11 cellular contexts compared by ENCODE assay signal in the genomic region with DNA sequence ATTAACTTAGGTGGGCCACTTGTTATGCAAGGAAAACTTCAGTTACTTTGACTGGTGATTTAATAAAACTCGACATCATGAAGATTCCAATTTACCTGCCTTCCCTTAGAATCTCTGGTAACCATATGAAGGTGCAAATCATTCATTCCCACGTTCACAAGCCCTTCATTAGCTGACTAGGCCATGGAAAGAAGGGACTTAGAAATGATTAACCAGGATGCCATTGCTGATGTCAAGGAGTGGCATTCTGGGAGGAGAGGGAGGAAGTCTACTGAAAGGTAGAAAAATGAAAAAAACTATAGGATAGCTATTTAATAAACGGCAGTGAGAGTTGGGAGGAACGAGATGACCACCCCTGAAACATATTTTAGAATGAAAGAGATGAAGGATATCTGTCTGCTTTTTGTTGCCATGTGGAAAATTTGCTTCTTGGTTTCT. TPM values are rescaled to one million over a fixed set of nuclear protein-coding genes. Genes with fewer than 3 reads are reported as not detected.
DNase-seq lines count a peak whose midpoint lies in the region; ATAC-seq and TF ChIP-seq lines count a peak whose summit lies in the region.
"Had no signal": no experiment of that assay in that cellular context is flagged by ENCODE, and none has a peak within 500 bp of the region (broad histone marks: within the 10 kb centered on the region; RNA-seq: fewer than 3 reads in every experiment).

No MANE protein-coding gene starts in this region.

- H3K27ac Mint-ChIP-seq in stimulated activated naive CD8-positive, alpha-beta T cell treated with anti-CD3 and anti-CD28 coated beads, Interleukin-15, Interleukin-2, amounts not matched to agents 100 ng/mL and 50 ng/mL, for 24 hours, result peak overlapping the region; percentile 95
- peak overlapping the region; percentile 72 to 92 for H3K27ac Mint-ChIP-seq in T-cell

- TF ChIP-seq CTCF in hepatocyte (IDR thresholded peaks at IDR 0.05; ENCODE audit: poor library complexity) (no peak), vagina (IDR thresholded peaks at IDR 0.05) (no peak)

- peaks cover 31% of the 10 kb centered on the region for H3K79me2 ChIP-seq in hepatocyte

- intact Hi-C loops in vagina (cut with DNase I), result no loop called here

- peak overlapping the region; percentile 89 for H3K4me2 ChIP-seq in hepatocyte

- no peaks in the 10 kb centered on the region for H3K9me3 ChIP-seq in hepatocyte (ENCODE audit: low read depth)
- no peaks in the 10 kb centered on the region for H3K9me3 ChIP-seq in vagina
- H3K9me3 ChIP-seq: testis had no signal

- peaks cover 55% of the 10 kb centered on the region for H3K36me3 Mint-ChIP-seq in stimulated activated naive CD8-positive, alpha-beta T cell treated with anti-CD3 and anti-CD28 coated beads, Interleukin-15, Interleukin-2, amounts not matched to agents 100 ng/mL and 50 ng/mL, for 24 hours (ENCODE audit: low read depth)
- peaks cover 30% of the 10 kb centered on the region for H3K36me3 Mint-ChIP-seq in T-cell

- H3K9me2 ChIP-seq in hepatocyte (replicated peaks; ENCODE audit: insufficient read depth), result no peaks in the 10 kb centered on the region

- H2AFZ ChIP-seq in hepatocyte, result no peak overlapping the region

- H3K4me3 ChIP-seq in hepatocyte (no peak overlapping the region), vagina (no peak overlapping the region)

- DNase-seq in stimulated activated naive CD8-positive, alpha-beta T cell treated with anti-CD3 and anti-CD28 coated beads, Interleukin-15, Interleukin-2, amounts not matched to agents 100 U/mL and 50 U/mL, for 24 hours, result no peak
- DNase-seq in T-cell (no peak), hepatocyte (ENCODE audit: low spot score) (no peak), vagina (ENCODE audit: extremely low spot score in 2 of 2) (no peak), NCI-H1436 treated with DMSO at 0.1 percent for 48 hours (lab: John Stamatoyannopoulos, UW) (no peak), NCI-H526 treated with DMSO at 0.1 percent for 48 hours (lab: John Stamatoyannopoulos, UW) (no peak)
- DNase-seq: left ventricle myocardium superior; stimulated activated CD4-positive, alpha-beta T cell treated with anti-CD3 and anti-CD28 coated beads, Interleukin-15, amount 100 ng/mL, for 24 hours; testis had no signal

- no peak for TF ChIP-seq POLR2A in vagina (IDR thresholded peaks at IDR 0.05)

- H4K20me1 ChIP-seq in hepatocyte (ENCODE audit: insufficient read depth, poor library complexity, severe bottlenecking), result no peaks in the 10 kb centered on the region

- POLR2A ChIA-PET in T-cell (lab: Charles Lee), result no interaction called here

- CTCF ChIA-PET in T-cell (lab: Charles Lee), result no interaction called here

- H3K36me3 ChIP-seq in hepatocyte (replicated peaks; ENCODE audit: insufficient read depth, low read depth) (peaks cover 3% of the 10 kb centered on the region), vagina (no peaks in the 10 kb centered on the region)

- WGBS in hepatocyte (ENCODE audit: low lambda C conversion rate, missing lambda C conversion rate), result 87% methylated on average over 4 of the region's 4 CpGs

- H3K4me1 ChIP-seq in hepatocyte (ENCODE audit: insufficient read depth) (peaks cover 15% of the 10 kb centered on the region), vagina (peaks cover 20% of the 10 kb centered on the region)

- peaks cover 42% of the 10 kb centered on the region for H3K4me1 Mint-ChIP-seq in stimulated activated naive CD8-positive, alpha-beta T cell treated with anti-CD3 and anti-CD28 coated beads, Interleukin-15, Interleukin-2, amounts not matched to agents 100 ng/mL and 50 ng/mL, for 24 hours (ENCODE audit: low read depth)
- peaks cover 36 to 49% (median 42%) of the 10 kb centered on the region in 3 donors for H3K4me1 Mint-ChIP-seq in T-cell

- H3K27ac ChIP-seq in hepatocyte (peak overlapping the region; percentile 70), vagina (peak overlapping the region; percentile 71)

- ATAC-seq in stimulated activated naive CD8-positive, alpha-beta T cell treated with anti-CD3 and anti-CD28 coated beads, Interleukin-15, Interleukin-2, amounts not matched to agents 100 U/mL and 50 U/mL, for 24 hours, result no peak
- ATAC-seq in T-cell (replicated peaks in 1 of 4) (no peak), HG02970 (IDR thresholded peaks at IDR 0.05; ENCODE audit: low FRiP score, unreplicated experiment) (no peak)
- ATAC-seq: left ventricle myocardium superior had no signal

- no peaks in the 10 kb centered on the region for H3K27me3 Mint-ChIP-seq in stimulated activated naive CD8-positive, alpha-beta T cell treated with anti-CD3 and anti-CD28 coated beads, Interleukin-15, Interleukin-2, amounts not matched to agents 100 ng/mL and 50 ng/mL, for 24 hours
- no peaks in the 10 kb centered on the region for H3K27me3 Mint-ChIP-seq in T-cell

- H3K9me3 Mint-ChIP-seq in stimulated activated naive CD8-positive, alpha-beta T cell treated with anti-CD3 and anti-CD28 coated beads, Interleukin-15, Interleukin-2, amounts not matched to agents 100 ng/mL and 50 ng/mL, for 24 hours, result no peaks in the 10 kb centered on the region
- H3K9me3 Mint-ChIP-seq in T-cell, result no peaks in the 10 kb centered on the region

- H3K27me3 ChIP-seq in hepatocyte, result no peaks in the 10 kb centered on the region
- H3K27me3 ChIP-seq in vagina, result no peaks in the 10 kb centered on the region
- H3K27me3 ChIP-seq: testis had no signal

- H3K4me3 Mint-ChIP-seq in stimulated activated naive CD8-positive, alpha-beta T cell treated with anti-CD3 and anti-CD28 coated beads, Interleukin-15, Interleukin-2, amounts not matched to agents 100 ng/mL and 50 ng/mL, for 24 hours, result peak overlapping the region; percentile 97
- H3K4me3 Mint-ChIP-seq in T-cell, result peak overlapping the region; percentile 85 to 95 (median 89)

RNA-seq across cellular contexts. Expression of gene ATIC, which starts 1.4 kb away (rescaled TPM):
- total RNA-seq in T-cell, result 10 to 100 TPM; 61.9 to 97.4 (median 78.8) TPM
- 19.4 and 19.6 TPM in 2 replicates for total RNA-seq in hepatocyte
- 82.1 and 82.7 TPM in 2 replicates for polyA plus RNA-seq in hepatocyte
- 75.6 TPM for total RNA-seq in vagina
